1 cellular context compared by ENCODE assay signal in genomic region chr3:45842851-45843625, GRCh38.
TF ChIP-seq lines count a peak whose summit lies in the region.

No MANE protein-coding gene starts in this region.

TF ChIP-seq in GM23338, 12 proteins besides CTCF, POLR2A, EP300 and RAD21:
- TF ChIP-seq REST (IDR thresholded peaks at IDR 0.05; ENCODE audit: unreplicated experiment) (no peak), EZH2 (IDR thresholded peaks at IDR 0.05; ENCODE audit: low read depth, unreplicated experiment) (no peak), JUNB (IDR thresholded peaks at IDR 0.05; ENCODE audit: unreplicated experiment) (no peak), EZH2phosphoT487 (IDR thresholded peaks at IDR 0.05; ENCODE audit: unreplicated experiment) (no peak), STAT1 (IDR thresholded peaks at IDR 0.05; ENCODE audit: unreplicated experiment) (no peak), CREB1 (CRISPR knock-in tag; IDR thresholded peaks at IDR 0.05; ENCODE audit: low read depth) (no peak), ZNF331 (CRISPR knock-in tag; IDR thresholded peaks at IDR 0.05; ENCODE audit: low read depth) (no peak), ZNF462 (CRISPR knock-in tag; IDR thresholded peaks at IDR 0.05) (no peak), ZNF114 (CRISPR knock-in tag; IDR thresholded peaks at IDR 0.05) (no peak), POLR2AphosphoS5 (IDR thresholded peaks at IDR 0.05; ENCODE audit: low read depth) (no peak), NANOG (IDR thresholded peaks at IDR 0.05; ENCODE audit: borderline replicate concordance) (no peak)
- TF ChIP-seq, protein P1, sequence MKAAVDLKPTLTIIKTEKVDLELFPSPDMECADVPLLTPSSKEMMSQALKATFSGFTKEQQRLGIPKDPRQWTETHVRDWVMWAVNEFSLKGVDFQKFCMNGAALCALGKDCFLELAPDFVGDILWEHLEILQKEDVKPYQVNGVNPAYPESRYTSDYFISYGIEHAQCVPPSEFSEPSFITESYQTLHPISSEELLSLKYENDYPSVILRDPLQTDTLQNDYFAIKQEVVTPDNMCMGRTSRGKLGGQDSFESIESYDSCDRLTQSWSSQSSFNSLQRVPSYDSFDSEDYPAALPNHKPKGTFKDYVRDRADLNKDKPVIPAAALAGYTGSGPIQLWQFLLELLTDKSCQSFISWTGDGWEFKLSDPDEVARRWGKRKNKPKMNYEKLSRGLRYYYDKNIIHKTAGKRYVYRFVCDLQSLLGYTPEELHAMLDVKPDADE (IDR thresholded peaks at IDR 0.05): no peak
TF ChIP-seq in GM23338: peak in this region for 0.
